ENCODE assay signal across 11 cellular contexts in genomic region chr16:13684819-13685218, GRCh38.
"Had no signal": no experiment of that assay in that cellular context is flagged by ENCODE, and none has a peak within 500 bp of the region (broad histone marks: within the 10 kb centered on the region; RNA-seq: fewer than 3 reads in every experiment).

No MANE protein-coding gene starts in this region.

- H3K4me1 ChIP-seq: HAP-1 had no signal

- FAIRE-seq: H1, H54 had no signal

- H3K4me2 ChIP-seq: GM23338 had no signal

- DNase-seq: GM23248, GOT3, H7, H9, HCEC 1CT, HFFc6 had no signal

- H3K27ac ChIP-seq: GM23248 had no signal

- H3K9me3 ChIP-seq: HAP-1 had no signal

- ATAC-seq: GM23338, HCT116 had no signal

- H3K4me3 ChIP-seq: GM23248, GM23338, HAP-1 had no signal

- H2AFZ ChIP-seq: GM23248, GM23338 had no signal

- H3K9ac ChIP-seq: GM23248 had no signal

- H3K36me3 ChIP-seq: HAP-1 had no signal
